In genomic region chr11:79336740-79337517, GRCh38 we compare ENCODE assay signal across 21 cellular contexts.
DNase-seq lines count a peak whose midpoint lies in the region; ATAC-seq and TF ChIP-seq lines count a peak whose summit lies in the region.
"Had no signal": no experiment of that assay in that cellular context is flagged by ENCODE, and none has a peak within 500 bp of the region (broad histone marks: within the 10 kb centered on the region; RNA-seq: fewer than 3 reads in every experiment).

No MANE protein-coding gene starts in this region.

- H3K79me1 ChIP-seq in IMR-90 (ENCODE audit: low read depth in 1 of 2, low read length in 2 of 2) (no peaks in the 10 kb centered on the region), mesendoderm (ENCODE audit: low read length) (peaks cover 21% of the 10 kb centered on the region)

- H3K9me3 ChIP-seq in IMR-90 (ENCODE audit: control insufficient read depth, insufficient read depth, low read length) (no peaks in the 10 kb centered on the region), endodermal cell (ENCODE audit: control insufficient read depth, low read length) (no peaks in the 10 kb centered on the region), left lung (no peaks in the 10 kb centered on the region)
- H3K9me3 ChIP-seq: BE2C, HAP-1 had no signal

- peak overlapping the region; percentile 65 for H3K27ac Mint-ChIP-seq in endodermal cell
- H3K27ac Mint-ChIP-seq: GM23338 had no signal

- H2AK5ac ChIP-seq in IMR-90 (ENCODE audit: low read depth, low read length) (no peak overlapping the region), mesendoderm (ENCODE audit: low read length) (no peak overlapping the region)

- H3K4ac ChIP-seq in IMR-90 (ENCODE audit: low read depth, low read length) (no peak overlapping the region), mesendoderm (ENCODE audit: low read depth, low read length) (no peak overlapping the region)

- H2AFZ ChIP-seq in IMR-90 (replicated peaks; ENCODE audit: low read length, poor library complexity): no peak overlapping the region
- H2AFZ ChIP-seq: GM23338, PC-9 had no signal

- H3K56ac ChIP-seq in IMR-90 (ENCODE audit: extremely low read depth, insufficient read depth, low read length) (no peak overlapping the region), mesendoderm (ENCODE audit: low read length) (peak overlapping the region; percentile 29)

- H4K20me1 ChIP-seq in IMR-90 (ENCODE audit: insufficient read depth, low read length): no peaks in the 10 kb centered on the region; the same call in 1 of the 2 replicates

- H3K9ac ChIP-seq in IMR-90 (ENCODE audit: low read depth, low read length) (no peak overlapping the region), endodermal cell (ENCODE audit: extremely low read depth, low read length, poor library complexity, severe bottlenecking) (no peak overlapping the region), mesendoderm (ENCODE audit: low read length) (peak overlapping the region; percentile 23)

- no peak for TF ChIP-seq POLR2A in IMR-90 (IDR thresholded peaks at IDR 0.05; ENCODE audit: low read depth, low read length)

- H3K27me3 ChIP-seq in IMR-90 (ENCODE audit: control insufficient read depth, insufficient read depth, low read length): no peaks in the 10 kb centered on the region
- no peaks in the 10 kb centered on the region for H3K27me3 ChIP-seq in endodermal cell (ENCODE audit: control insufficient read depth, insufficient read depth, low read length, poor library complexity, severe bottlenecking)
- no peaks in the 10 kb centered on the region for H3K27me3 ChIP-seq in mesendoderm (ENCODE audit: insufficient read depth, low read length, poor library complexity)
- no peaks in the 10 kb centered on the region for H3K27me3 ChIP-seq in left lung
- H3K27me3 ChIP-seq: BE2C had no signal

- DNase-seq in AG08395 (ENCODE audit: low spot score): peak; percentile 29
- DNase-seq in IMR-90: peak; percentile 24
- DNase-seq in endodermal cell: peak; percentile 64
- DNase-seq in mesendoderm: peak; percentile 65
- DNase-seq in HEK293T (ENCODE audit: extremely low spot score): no peak
- no peak for DNase-seq in left lung
- DNase-seq: BE2C, DND-41, Kasumi-1, NCI-H1417, NCI-H187, NCI-H446, NCI-H526 treated with DMSO at 0.1 percent for 48 hours, PC-9, RPMI8226, SHP77 had no signal

- peaks cover 38% of the 10 kb centered on the region for H3K4me1 Mint-ChIP-seq in endodermal cell

- peak; percentile 54 for ATAC-seq in IMR-90 (ENCODE audit: low read depth)
- no peak for ATAC-seq in HG03097 (IDR thresholded peaks at IDR 0.05; ENCODE audit: low FRiP score, unreplicated experiment)
- no peak for ATAC-seq in GM18873 (IDR thresholded peaks at IDR 0.05; ENCODE audit: low FRiP score, unreplicated experiment)
- no peak for ATAC-seq in left lung
- ATAC-seq: GM23338 had no signal

- H4K91ac ChIP-seq in IMR-90 (ENCODE audit: insufficient read depth, low read depth, low read length): no peak overlapping the region

- H3K4me3 ChIP-seq in IMR-90 (ENCODE audit: insufficient read depth, low read depth, low read length): no peak overlapping the region
- H3K4me3 ChIP-seq in endodermal cell (ENCODE audit: low read length): no peak overlapping the region
- H3K4me3 ChIP-seq in mesendoderm (ENCODE audit: low read length): no peak overlapping the region
- H3K4me3 ChIP-seq in left lung: no peak overlapping the region
- H3K4me3 ChIP-seq: GM23338, HAP-1, PC-9, SK-N-MC had no signal

- no peak overlapping the region for H3K4me2 ChIP-seq in IMR-90 (ENCODE audit: low read depth, low read length)
- no peak overlapping the region for H3K4me2 ChIP-seq in mesendoderm (ENCODE audit: low read length)
- H3K4me2 ChIP-seq: GM23338, PC-9 had no signal

- H2BK20ac ChIP-seq in IMR-90 (ENCODE audit: low read depth, low read length): no peak overlapping the region

- intact Hi-C loops in IMR-90 (cut with micrococcal nuclease) (no loop called here), left lung (cut with DNase I) (no loop called here)

- H2AK9ac ChIP-seq in IMR-90 (replicated peaks; ENCODE audit: low read depth, low read length, poor library complexity): no peak overlapping the region

- H2BK5ac ChIP-seq in IMR-90 (ENCODE audit: low read depth, low read length, poor library complexity, severe bottlenecking) (no peak overlapping the region), mesendoderm (ENCODE audit: low read length) (peak overlapping the region; percentile 72)

- dilution Hi-C loops in IMR-90 (cut with HindIII; ENCODE audit: low sequenced_read_pairs, unreplicated experiment): no loop called here

- H4K5ac ChIP-seq in IMR-90 (ENCODE audit: low read depth, low read length): no peak overlapping the region
- no peak overlapping the region for H4K5ac ChIP-seq in mesendoderm (ENCODE audit: low read length)

- BruUV-seq in IMR-90 (replicated peaks; lab: Mats Ljungman, UMichigan): no TSS peak

- CTCF ChIA-PET in IMR-90 (lab: Yijun Ruan, JAX) (no interaction called here), HEK293T (lab: Yijun Ruan, JAX) (interaction anchor here (0.6 kb wide), 1 partner anchor 9 kb away, joined by 3 read pairs; no protein-coding TSS in a partner anchor)

- H3K4me1 ChIP-seq in IMR-90 (ENCODE audit: control insufficient read depth, insufficient read depth, low read length): no peaks in the 10 kb centered on the region
- no peaks in the 10 kb centered on the region for H3K4me1 ChIP-seq in endodermal cell (ENCODE audit: control insufficient read depth, insufficient read depth, low read length)
- H3K4me1 ChIP-seq in mesendoderm (ENCODE audit: control insufficient read depth, low read depth, low read length): peaks cover 22% of the 10 kb centered on the region
- no peaks in the 10 kb centered on the region for H3K4me1 ChIP-seq in left lung
- H3K4me1 ChIP-seq: BE2C, HAP-1 had no signal

- TF ChIP-seq RAD21 in IMR-90 (IDR thresholded peaks at IDR 0.05; ENCODE audit: low read length): no peak

- in situ Hi-C loops in IMR-90 (cut with MboI; ENCODE audit: low sequenced_read_pairs): no loop called here

- H2BK120ac ChIP-seq in IMR-90 (ENCODE audit: low read depth, low read length) (no peak overlapping the region), mesendoderm (ENCODE audit: low read depth, low read length) (no peak overlapping the region)

- H3K23ac ChIP-seq in IMR-90 (ENCODE audit: low read depth, low read length) (no peak overlapping the region), mesendoderm (ENCODE audit: low read length) (no peak overlapping the region)

- no peak overlapping the region for H3K18ac ChIP-seq in IMR-90 (ENCODE audit: low read depth, low read length)
- no peak overlapping the region for H3K18ac ChIP-seq in mesendoderm (ENCODE audit: low read length)

- H2BK15ac ChIP-seq in IMR-90 (ENCODE audit: low read depth, low read length) (no peak overlapping the region), mesendoderm (replicated peaks; ENCODE audit: low read depth) (no peak overlapping the region)

- H3K4me3 Mint-ChIP-seq in endodermal cell: no peak overlapping the region
- H3K4me3 Mint-ChIP-seq: GM23338 had no signal

- H3K9me3 Mint-ChIP-seq in endodermal cell: no peaks in the 10 kb centered on the region
- H3K9me3 Mint-ChIP-seq: GM23338 had no signal

- POLR2A ChIA-PET in IMR-90 (lab: Charles Lee; ENCODE audit: unreplicated experiment) (no interaction called here), HEK293T (lab: Yijun Ruan, JAX) (no interaction called here)

- H3K36me3 Mint-ChIP-seq in endodermal cell (ENCODE audit: low read depth): peaks cover 4% of the 10 kb centered on the region

- no peak for TF ChIP-seq CTCF in IMR-90 (conservative IDR thresholded peaks at IDR 0.05; ENCODE audit: low read depth, low read length)
- TF ChIP-seq CTCF in endodermal cell (conservative IDR thresholded peaks at IDR 0.05): no peak
- TF ChIP-seq CTCF in left lung (IDR thresholded peaks at IDR 0.05): no peak

- no peak overlapping the region for H4K8ac ChIP-seq in IMR-90 (ENCODE audit: low read depth in 2 of 2, low read length in 2 of 2)
- no peak overlapping the region for H4K8ac ChIP-seq in mesendoderm (ENCODE audit: low read depth, low read length)

- WGBS in IMR-90 (ENCODE audit: extremely low coverage in 2 of 2, insufficient read length in 1 of 2), 2 experiments: 20% methylated on average over 1 of the region's 6 CpGs; no CpG with 5 or more reads in 1 of the 2 experiments
- 73 to 82% methylated on average over 5 to 6 of the region's 6 CpGs for WGBS in endodermal cell (ENCODE audit: insufficient coverage in 1 of 2, insufficient read length in 1 of 2), 2 experiments
- no CpG with 5 or more reads among the region's 6 CpGs for WGBS in mesendoderm (ENCODE audit: extremely low coverage, insufficient coverage, low lambda C conversion rate)

- no peaks in the 10 kb centered on the region for H3K9me1 ChIP-seq in IMR-90 (ENCODE audit: insufficient read depth, low read length)

- no peak overlapping the region for H3K14ac ChIP-seq in IMR-90 (replicated peaks; ENCODE audit: low read depth, low read length)

- no peaks in the 10 kb centered on the region for H3K27me3 Mint-ChIP-seq in endodermal cell (ENCODE audit: insufficient read depth)

- peaks cover 5% of the 10 kb centered on the region for H3K79me2 ChIP-seq in mesendoderm (ENCODE audit: control insufficient read depth, insufficient read depth, low read length)

- H3K36me3 ChIP-seq in IMR-90 (ENCODE audit: control insufficient read depth, insufficient read depth, low read length) (no peaks in the 10 kb centered on the region), endodermal cell (ENCODE audit: control insufficient read depth, insufficient read depth, low read length) (no peaks in the 10 kb centered on the region), mesendoderm (ENCODE audit: control insufficient read depth, insufficient read depth, low read length) (no peaks in the 10 kb centered on the region), left lung (no peaks in the 10 kb centered on the region)
- H3K36me3 ChIP-seq: BE2C, HAP-1 had no signal

- H3K27ac ChIP-seq in IMR-90 (ENCODE audit: insufficient read depth, low read length): no peak overlapping the region
- no peak overlapping the region for H3K27ac ChIP-seq in endodermal cell (ENCODE audit: low read depth, low read length)
- peak overlapping the region; percentile 22 for H3K27ac ChIP-seq in mesendoderm (ENCODE audit: low read depth, low read length)
- H3K27ac ChIP-seq in left lung: no peak overlapping the region
- H3K27ac ChIP-seq: PC-9, SK-N-MC had no signal

TF ChIP-seq in IMR-90, 13 proteins besides CTCF, POLR2A, EP300 and RAD21 (continues in another document):
- TF ChIP-seq SMC3 (IDR thresholded peaks at IDR 0.05; ENCODE audit: low read depth, low read length): no peak
- no peak for TF ChIP-seq MAZ (IDR thresholded peaks at IDR 0.05; ENCODE audit: borderline replicate concordance, low read depth, low read length)

TF ChIP-seq in HEK293T, 16 proteins besides CTCF, POLR2A, EP300 and RAD21:
- TF ChIP-seq FOXM1 (IDR thresholded peaks at IDR 0.05; ENCODE audit: borderline replicate concordance) (no peak), SP1 (IDR thresholded peaks at IDR 0.05) (no peak), TARDBP (IDR thresholded peaks at IDR 0.05) (no peak), FOXA1 (IDR thresholded peaks at IDR 0.05) (no peak)

Comparison
In these comparisons a context has a peak if more than half of its experiments do, and no peak if none do; other contexts are left out.
1. DNase-seq: peak in AG08395 (single experiment), IMR-90 (single experiment), endodermal cell (single experiment) and mesendoderm (single experiment); none in HEK293T (single experiment) and left lung (0 of 2).